In the genomic region with DNA sequence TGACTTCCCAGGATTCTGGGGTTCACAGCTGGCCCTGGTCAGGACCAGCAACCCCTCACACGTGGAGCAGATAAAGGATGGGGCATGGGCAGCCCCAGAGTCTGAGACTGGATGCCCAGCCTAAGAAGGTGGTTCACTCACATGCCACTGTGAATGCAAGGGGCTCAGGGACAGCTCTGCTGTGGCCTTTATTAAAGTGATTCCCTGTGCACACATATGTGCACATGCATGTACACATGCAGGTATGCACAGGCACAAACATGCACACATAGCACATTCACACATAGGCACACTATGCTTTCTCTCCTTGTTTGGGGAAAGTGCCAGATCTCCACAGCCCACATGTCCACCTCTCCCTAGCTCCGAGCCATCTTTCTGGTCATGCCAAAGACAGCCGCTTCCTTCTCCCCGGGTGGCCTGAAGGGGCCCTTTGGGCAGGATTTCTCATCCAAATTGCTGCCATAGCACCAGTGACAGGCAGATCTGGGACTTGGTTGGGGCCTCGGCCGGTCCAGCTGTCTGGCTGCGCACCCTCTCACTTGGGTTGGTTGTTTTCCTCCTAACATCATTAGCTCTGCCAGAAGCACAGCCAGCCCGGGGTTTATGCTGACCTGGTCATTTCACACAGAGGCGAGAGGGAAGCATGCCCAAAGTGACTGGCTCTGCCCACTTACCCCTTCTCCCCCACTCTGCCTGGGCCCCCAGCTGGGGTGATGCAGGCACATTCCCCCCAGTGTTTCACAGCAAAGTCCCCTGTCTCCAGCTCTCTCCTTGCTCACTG, we compare ENCODE assay signal across 1 cellular context.
TF ChIP-seq lines count a peak whose summit lies in the region.

No MANE protein-coding gene starts in this region.

TF ChIP-seq in WTC11, 78 proteins besides CTCF, POLR2A, EP300 and RAD21 (continued from another document):
- TF ChIP-seq, protein P1, sequence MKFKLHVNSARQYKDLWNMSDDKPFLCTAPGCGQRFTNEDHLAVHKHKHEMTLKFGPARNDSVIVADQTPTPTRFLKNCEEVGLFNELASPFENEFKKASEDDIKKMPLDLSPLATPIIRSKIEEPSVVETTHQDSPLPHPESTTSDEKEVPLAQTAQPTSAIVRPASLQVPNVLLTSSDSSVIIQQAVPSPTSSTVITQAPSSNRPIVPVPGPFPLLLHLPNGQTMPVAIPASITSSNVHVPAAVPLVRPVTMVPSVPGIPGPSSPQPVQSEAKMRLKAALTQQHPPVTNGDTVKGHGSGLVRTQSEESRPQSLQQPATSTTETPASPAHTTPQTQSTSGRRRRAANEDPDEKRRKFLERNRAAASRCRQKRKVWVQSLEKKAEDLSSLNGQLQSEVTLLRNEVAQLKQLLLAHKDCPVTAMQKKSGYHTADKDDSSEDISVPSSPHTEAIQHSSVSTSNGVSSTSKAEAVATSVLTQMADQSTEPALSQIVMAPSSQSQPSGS (CRISPR knock-in tag; IDR thresholded peaks at IDR 0.05; ENCODE audit: borderline replicate concordance, low read depth): no peak
